Comparison of ENCODE assay signal across 9 cellular contexts in genomic region chr15:90620379-90621134, GRCh38.
DNase-seq lines count a peak whose midpoint lies in the region; ATAC-seq and TF ChIP-seq lines count a peak whose summit lies in the region.
"Had no signal": no experiment of that assay in that cellular context is flagged by ENCODE, and none has a peak within 500 bp of the region (broad histone marks: within the 10 kb centered on the region; RNA-seq: fewer than 3 reads in every experiment).

No MANE protein-coding gene starts in this region.

- no peak for TF ChIP-seq CTCF in GM12865 (IDR thresholded peaks at IDR 0.05; ENCODE audit: insufficient read depth, low read depth, low read length, missing control alignments)
- no peak for TF ChIP-seq CTCF in choroid plexus epithelial cell (conservative IDR thresholded peaks at IDR 0.05; ENCODE audit: low read depth, low read length)

- peak; percentile 62 for ATAC-seq in HG02610 (IDR thresholded peaks at IDR 0.05; ENCODE audit: unreplicated experiment)

- DNase-seq in GM12865 (ENCODE audit: low read depth) (peak; percentile 54), OCI-M1 (lab: John Stamatoyannopoulos, UW) (peak; percentile 90), choroid plexus epithelial cell (ENCODE audit: low read depth) (peak; percentile 21), cerebellum (ENCODE audit: low spot score) (no peak), HuH-7 (ENCODE audit: low spot score) (no peak), SW 1271 (lab: John Stamatoyannopoulos, UW) (no peak), cerebellar cortex (ENCODE audit: low spot score) (no peak)
- DNase-seq: IMR-90 had no signal

- H3K4me3 ChIP-seq in GM12865 (ENCODE audit: low read depth, low read length) (no peak overlapping the region), choroid plexus epithelial cell (ENCODE audit: low read depth, low read length) (no peak overlapping the region)

Comparison
In these comparisons a context has a peak if more than half of its experiments do, and no peak if none do; other contexts are left out.
1. DNase-seq: peak in GM12865 (single experiment), OCI-M1 (single experiment) and choroid plexus epithelial cell (single experiment); none in cerebellum (single experiment), HuH-7 (single experiment), SW 1271 (0 of 2) and cerebellar cortex (single experiment).